ENCODE assay signal across 16 cellular contexts in genomic region chr11:83671295-83671694, GRCh38.
DNase-seq lines count a peak whose midpoint lies in the region; ATAC-seq and TF ChIP-seq lines count a peak whose summit lies in the region.
"Had no signal": no experiment of that assay in that cellular context is flagged by ENCODE, and none has a peak within 500 bp of the region (broad histone marks: within the 10 kb centered on the region; RNA-seq: fewer than 3 reads in every experiment).

No MANE protein-coding gene starts in this region.

- H3K36me3 ChIP-seq in KMS-11 (ENCODE audit: insufficient read depth) = no peaks in the 10 kb centered on the region
- no peaks in the 10 kb centered on the region for H3K36me3 ChIP-seq in RWPE2 (ENCODE audit: low read depth)
- peaks cover 0 to 2% (median 0%) of the 10 kb centered on the region in 4 donors for H3K36me3 ChIP-seq in right lobe of liver
- H3K36me3 ChIP-seq: tibial artery had no signal

- no peak for TF ChIP-seq POLR2A in right lobe of liver (IDR thresholded peaks at IDR 0.05)

- H3K9ac ChIP-seq in KMS-11 = no peak overlapping the region

- ATAC-seq in RWPE2 (ENCODE audit: low read depth) (no peak), right lobe of liver (peak in 2 of 4 donors; percentile 39 to 45), HG02981 (IDR thresholded peaks at IDR 0.05; ENCODE audit: unreplicated experiment) (no peak), T-helper 17 cell (no peak)
- ATAC-seq in CD4-positive, alpha-beta T cell (ENCODE audit: poor library complexity) = no peak
- ATAC-seq: activated CD8-positive, alpha-beta T cell treated with anti-CD3 and anti-CD28 coated beads for 36 hours had no signal

- H3K4me1 Mint-ChIP-seq in CD4-positive, alpha-beta T cell (ENCODE audit: low read depth) = no peaks in the 10 kb centered on the region
- H3K4me1 Mint-ChIP-seq in T-helper 17 cell = no peaks in the 10 kb centered on the region

- TF ChIP-seq CTCF in KMS-11 (conservative IDR thresholded peaks at IDR 0.05; ENCODE audit: low read depth, low read length) = 0 out of 2 replicates have a peak, but pooled peaks have one; percentile 14
- peak; percentile 35 for TF ChIP-seq CTCF in RWPE2 (IDR thresholded peaks at IDR 0.05; ENCODE audit: poor library complexity, severe bottlenecking)
- TF ChIP-seq CTCF in right lobe of liver (IDR thresholded peaks at IDR 0.05) = peak in 3 of 4 donors; percentile 15 to 35 (median 24)
- no peak for TF ChIP-seq CTCF in CD4-positive, alpha-beta T cell (IDR thresholded peaks at IDR 0.05)

- H3K9me3 Mint-ChIP-seq in CD4-positive, alpha-beta T cell = no peaks in the 10 kb centered on the region
- H3K9me3 Mint-ChIP-seq: activated CD8-positive, alpha-beta T cell treated with anti-CD3 and anti-CD28 coated beads for 36 hours had no signal

- no peaks in the 10 kb centered on the region for H3K36me3 Mint-ChIP-seq in CD4-positive, alpha-beta T cell (ENCODE audit: low read depth)
- H3K36me3 Mint-ChIP-seq in T-helper 17 cell (ENCODE audit: low read depth) = no peaks in the 10 kb centered on the region

- 72% methylated on average over 2 of the region's 2 CpGs for WGBS in right lobe of liver (ENCODE audit: insufficient coverage, low coverage, low lambda C conversion rate, missing lambda C conversion rate)

- H4K20me1 ChIP-seq in KMS-11 (ENCODE audit: insufficient read depth) = no peaks in the 10 kb centered on the region

- intact Hi-C loops in right lobe of liver (cut with DNase I) = no loop called here
- intact Hi-C loops in CD4-positive, alpha-beta T cell (cut with DNase I, micrococcal nuclease) = no loop called here

- no peaks in the 10 kb centered on the region for H3K79me2 ChIP-seq in KMS-11 (ENCODE audit: insufficient read depth, low read depth)

- H3K4me2 ChIP-seq in KMS-11 = no peak overlapping the region

- H3K27me3 Mint-ChIP-seq in CD4-positive, alpha-beta T cell = no peaks in the 10 kb centered on the region
- peaks cover 18% of the 10 kb centered on the region for H3K27me3 Mint-ChIP-seq in T-helper 17 cell
- H3K27me3 Mint-ChIP-seq: progenitor cell of endocrine pancreas had no signal

- H3K27ac Mint-ChIP-seq in CD4-positive, alpha-beta T cell = no peak overlapping the region
- H3K27ac Mint-ChIP-seq in T-helper 17 cell = no peak overlapping the region
- H3K27ac Mint-ChIP-seq: activated CD8-positive, alpha-beta T cell treated with anti-CD3 and anti-CD28 coated beads for 36 hours; progenitor cell of endocrine pancreas had no signal

- POLR2A ChIA-PET in CD4-positive, alpha-beta T cell (lab: Charles Lee) = no interaction called here

- no peaks in the 10 kb centered on the region for H3K9me3 ChIP-seq in RWPE2 (ENCODE audit: severe bottlenecking)
- no peaks in the 10 kb centered on the region for H3K9me3 ChIP-seq in right lobe of liver
- no peaks in the 10 kb centered on the region for H3K9me3 ChIP-seq in CD4-positive, alpha-beta T cell (ENCODE audit: control insufficient read depth, low read length)
- H3K9me3 ChIP-seq in T-helper 17 cell (ENCODE audit: control insufficient read depth, low read length, poor library complexity, severe bottlenecking) = no peaks in the 10 kb centered on the region
- H3K9me3 ChIP-seq: tibial artery had no signal

- H2AFZ ChIP-seq in KMS-11 (ENCODE audit: low read depth) = no peak overlapping the region

- H3K4me3 ChIP-seq in KMS-11 (IDR thresholded peaks at IDR 0.05; ENCODE audit: insufficient read depth, low read depth, low read length) (no peak overlapping the region), RWPE2 (ENCODE audit: severe bottlenecking) (no peak overlapping the region), right lobe of liver (no peak overlapping the region)
- H3K4me3 ChIP-seq: tibial artery had no signal

- no peaks in the 10 kb centered on the region for H3K27me3 ChIP-seq in KMS-11 (ENCODE audit: insufficient read depth, low read depth)
- H3K27me3 ChIP-seq in RWPE2 (ENCODE audit: insufficient read depth, poor library complexity, severe bottlenecking) = peaks cover 5% of the 10 kb centered on the region
- H3K27me3 ChIP-seq in right lobe of liver = no peaks in the 10 kb centered on the region
- H3K27me3 ChIP-seq in CD4-positive, alpha-beta T cell (ENCODE audit: control insufficient read depth, insufficient read depth, low read length) = no peaks in the 10 kb centered on the region
- H3K27me3 ChIP-seq: tibial artery had no signal

- no peak overlapping the region for H3K27ac ChIP-seq in KMS-11
- no peak overlapping the region for H3K27ac ChIP-seq in RWPE2 (ENCODE audit: poor library complexity, severe bottlenecking)
- no peak overlapping the region for H3K27ac ChIP-seq in right lobe of liver
- H3K27ac ChIP-seq in CD4-positive, alpha-beta T cell (ENCODE audit: low read depth, low read length) = no peak overlapping the region
- H3K27ac ChIP-seq: tibial artery had no signal

- CTCF ChIA-PET in CD4-positive, alpha-beta T cell (lab: Charles Lee) = no interaction called here

- peak; percentile 33 for DNase-seq in DMS53 (lab: John Stamatoyannopoulos, UW)
- DNase-seq in DMS53 treated with DMSO at 0.1 percent for 48 hours (lab: John Stamatoyannopoulos, UW; ENCODE audit: unreplicated experiment) = no peak
- no peak for DNase-seq in RWPE2 (ENCODE audit: low spot score)
- no peak for DNase-seq in right lobe of liver
- DNase-seq in CD4-positive, alpha-beta T cell = no peak
- DNase-seq in T-helper 17 cell = no peak
- DNase-seq: 8988T; activated CD8-positive, alpha-beta T cell treated with anti-CD3 and anti-CD28 coated beads for 36 hours; aorta; glutamatergic neuron; Kasumi-1; NCI-H2171 treated with DMSO at 0.1 percent for 48 hours; tibial artery had no signal

- H3K4me3 Mint-ChIP-seq in CD4-positive, alpha-beta T cell = no peak overlapping the region
- no peak overlapping the region for H3K4me3 Mint-ChIP-seq in T-helper 17 cell
- H3K4me3 Mint-ChIP-seq: activated CD8-positive, alpha-beta T cell treated with anti-CD3 and anti-CD28 coated beads for 36 hours had no signal

- no peaks in the 10 kb centered on the region for H3K4me1 ChIP-seq in KMS-11 (ENCODE audit: low read depth, poor library complexity, severe bottlenecking)
- no peaks in the 10 kb centered on the region for H3K4me1 ChIP-seq in RWPE2 (ENCODE audit: insufficient read depth, poor library complexity, severe bottlenecking)
- H3K4me1 ChIP-seq in right lobe of liver = no peaks in the 10 kb centered on the region
- H3K4me1 ChIP-seq: tibial artery had no signal
